22 cellular contexts compared by ENCODE assay signal in genomic region chr14:64951291-64951690, GRCh38. TPM values are rescaled to one million over a fixed set of nuclear protein-coding genes. Genes with fewer than 3 reads are reported as not detected.
DNase-seq lines count a peak whose midpoint lies in the region; ATAC-seq and TF ChIP-seq lines count a peak whose summit lies in the region.
"Had no signal": no experiment of that assay in that cellular context is flagged by ENCODE, and none has a peak within 500 bp of the region (broad histone marks: within the 10 kb centered on the region; RNA-seq: fewer than 3 reads in every experiment).

No MANE protein-coding gene starts in this region.

- H3K27me3 ChIP-seq in CD8-positive, alpha-beta T cell (ENCODE audit: insufficient read depth, low read length) = no peaks in the 10 kb centered on the region
- H3K27me3 ChIP-seq in right atrium auricular region (no peaks in the 10 kb centered on the region), gastrocnemius medialis (no peaks in the 10 kb centered on the region)

- no peak overlapping the region for H3K27ac ChIP-seq in CD8-positive, alpha-beta T cell (ENCODE audit: low read depth, low read length)
- H3K27ac ChIP-seq in right atrium auricular region (peak overlapping the region; percentile 89 to 91), gastrocnemius medialis (peak overlapping the region; percentile 90 to 97 (median 92))
- H3K27ac ChIP-seq: KMS-11, RWPE1 had no signal

- POLR2A ChIA-PET in CD8-positive, alpha-beta T cell (lab: Charles Lee) = interaction anchor here (0.6 to 0.7 kb wide), 2 partner anchors 20 to 26 kb away, joined by 3 to 4 read pairs; no protein-coding TSS in a partner anchor

- no peak for DNase-seq in CD8-positive, alpha-beta T cell
- no peak for DNase-seq in right atrium auricular region (ENCODE audit: low spot score)
- DNase-seq in gastrocnemius medialis = no peak
- DNase-seq in NCI-H510A treated with DMSO at 0.1 percent for 48 hours (lab: John Stamatoyannopoulos, UW) = no peak
- DNase-seq in activated T-helper 1 cell treated with anti-CD3 and anti-CD28 coated beads, Interleukin-12 subunit alpha, Interleukin-12 subunit beta, Interleukin-2, Interleukin-4 antibody, amounts not matched to agents 30 ng/mL and 10 ng/mL and 1 ng/mL, durations not matched to agents 14 hours and 24 hours and 36 hours (ENCODE audit: low spot score) = no peak
- no peak for DNase-seq in GM19240 (ENCODE audit: insufficient read length, low spot score)
- DNase-seq: ACHN, AML-193, Caco-2, EL, HFFc6, NCI-H1436, NCI-H2029, NCI-H2171 treated with DMSO at 0.1 percent for 48 hours, NCI-H774, PC-3 had no signal

- in situ Hi-C loops in gastrocnemius medialis (cut with MboI; ENCODE audit: low sequenced_read_pairs in 4 of 4) = no loop called here

- H3K4me1 Mint-ChIP-seq in CD8-positive, alpha-beta T cell (ENCODE audit: low read depth) = peaks cover 16% of the 10 kb centered on the region
- H3K4me1 Mint-ChIP-seq in activated T-helper 17 cell treated with anti-CD3 and anti-CD28 coated beads, Interleukin-2, amount 50 U/mL, for 72 hours = no peaks in the 10 kb centered on the region
- peaks cover 11% of the 10 kb centered on the region for H3K4me1 Mint-ChIP-seq in activated T-helper 1 cell treated with anti-CD3 and anti-CD28 coated beads, Interleukin-12 subunit alpha, Interleukin-12 subunit beta, Interleukin-2, Interleukin-4 antibody, amounts not matched to agents 30 ng/mL and 10 ng/mL and 1 ng/mL, durations not matched to agents 14 hours and 24 hours and 36 hours (ENCODE audit: low read depth)

- peaks cover 7% of the 10 kb centered on the region for H3K4me1 ChIP-seq in CD8-positive, alpha-beta T cell (ENCODE audit: insufficient read depth, low read length)
- peaks cover 0 to 23% of the 10 kb centered on the region in 2 donors for H3K4me1 ChIP-seq in right atrium auricular region
- peaks cover 44 to 56% of the 10 kb centered on the region in 2 donors for H3K4me1 ChIP-seq in gastrocnemius medialis
- H3K4me1 ChIP-seq: Caco-2 had no signal

- no peaks in the 10 kb centered on the region for H3K9me3 Mint-ChIP-seq in CD8-positive, alpha-beta T cell
- no peaks in the 10 kb centered on the region for H3K9me3 Mint-ChIP-seq in activated T-helper 17 cell treated with anti-CD3 and anti-CD28 coated beads, Interleukin-2, amount 50 U/mL, for 72 hours
- H3K9me3 Mint-ChIP-seq in activated T-helper 1 cell treated with anti-CD3 and anti-CD28 coated beads, Interleukin-12 subunit alpha, Interleukin-12 subunit beta, Interleukin-2, Interleukin-4 antibody, amounts not matched to agents 30 ng/mL and 10 ng/mL and 1 ng/mL, durations not matched to agents 14 hours and 24 hours and 36 hours = no peaks in the 10 kb centered on the region
- H3K9me3 Mint-ChIP-seq: HFFc6 had no signal

- no peaks in the 10 kb centered on the region for H3K36me3 ChIP-seq in CD8-positive, alpha-beta T cell (ENCODE audit: insufficient read depth, low read length)
- peaks cover 14% of the 10 kb centered on the region for H3K36me3 ChIP-seq in right atrium auricular region
- H3K36me3 ChIP-seq in gastrocnemius medialis = peaks cover 0 to 8% of the 10 kb centered on the region in 2 donors

- H3K9me3 ChIP-seq in CD8-positive, alpha-beta T cell (ENCODE audit: low read length) = no peaks in the 10 kb centered on the region
- H3K9me3 ChIP-seq in right atrium auricular region (no peaks in the 10 kb centered on the region), gastrocnemius medialis (no peaks in the 10 kb centered on the region)
- H3K9me3 ChIP-seq: Caco-2 had no signal

- peaks cover 61% of the 10 kb centered on the region for H3K36me3 Mint-ChIP-seq in CD8-positive, alpha-beta T cell
- H3K36me3 Mint-ChIP-seq in activated T-helper 17 cell treated with anti-CD3 and anti-CD28 coated beads, Interleukin-2, amount 50 U/mL, for 72 hours (ENCODE audit: low read depth) = peaks cover 16% of the 10 kb centered on the region
- H3K36me3 Mint-ChIP-seq in activated T-helper 1 cell treated with anti-CD3 and anti-CD28 coated beads, Interleukin-12 subunit alpha, Interleukin-12 subunit beta, Interleukin-2, Interleukin-4 antibody, amounts not matched to agents 30 ng/mL and 10 ng/mL and 1 ng/mL, durations not matched to agents 14 hours and 24 hours and 36 hours (ENCODE audit: low read depth) = peaks cover 7% of the 10 kb centered on the region

- TF ChIP-seq CTCF in CD8-positive, alpha-beta T cell (IDR thresholded peaks at IDR 0.05) = no peak
- no peak for TF ChIP-seq CTCF in right atrium auricular region (IDR thresholded peaks at IDR 0.05)
- TF ChIP-seq CTCF in gastrocnemius medialis (IDR thresholded peaks at IDR 0.05 in 4 of 5, conservative IDR thresholded peaks at IDR 0.05 in 1 of 5) = no peak

- H3K27me3 Mint-ChIP-seq in CD8-positive, alpha-beta T cell (ENCODE audit: low read depth) = no peaks in the 10 kb centered on the region
- no peaks in the 10 kb centered on the region for H3K27me3 Mint-ChIP-seq in activated T-helper 17 cell treated with anti-CD3 and anti-CD28 coated beads, Interleukin-2, amount 50 U/mL, for 72 hours
- H3K27me3 Mint-ChIP-seq in activated T-helper 1 cell treated with anti-CD3 and anti-CD28 coated beads, Interleukin-12 subunit alpha, Interleukin-12 subunit beta, Interleukin-2, Interleukin-4 antibody, amounts not matched to agents 30 ng/mL and 10 ng/mL and 1 ng/mL, durations not matched to agents 14 hours and 24 hours and 36 hours (ENCODE audit: insufficient read depth) = no peaks in the 10 kb centered on the region

- H3K4me3 Mint-ChIP-seq in CD8-positive, alpha-beta T cell = no peak overlapping the region
- no peak overlapping the region for H3K4me3 Mint-ChIP-seq in activated T-helper 17 cell treated with anti-CD3 and anti-CD28 coated beads, Interleukin-2, amount 50 U/mL, for 72 hours
- no peak overlapping the region for H3K4me3 Mint-ChIP-seq in activated T-helper 1 cell treated with anti-CD3 and anti-CD28 coated beads, Interleukin-12 subunit alpha, Interleukin-12 subunit beta, Interleukin-2, Interleukin-4 antibody, amounts not matched to agents 30 ng/mL and 10 ng/mL and 1 ng/mL, durations not matched to agents 14 hours and 24 hours and 36 hours
- H3K4me3 Mint-ChIP-seq: HFFc6 had no signal

- peak overlapping the region; percentile 32 for H3K27ac Mint-ChIP-seq in CD8-positive, alpha-beta T cell
- H3K27ac Mint-ChIP-seq in activated T-helper 17 cell treated with anti-CD3 and anti-CD28 coated beads, Interleukin-2, amount 50 U/mL, for 72 hours = peak overlapping the region; percentile 15
- H3K27ac Mint-ChIP-seq in activated T-helper 1 cell treated with anti-CD3 and anti-CD28 coated beads, Interleukin-12 subunit alpha, Interleukin-12 subunit beta, Interleukin-2, Interleukin-4 antibody, amounts not matched to agents 30 ng/mL and 10 ng/mL and 1 ng/mL, durations not matched to agents 14 hours and 24 hours and 36 hours = no peak overlapping the region
- H3K27ac Mint-ChIP-seq: HFFc6 had no signal

- TF ChIP-seq POLR2A in gastrocnemius medialis (IDR thresholded peaks at IDR 0.05) = no peak

- intact Hi-C loops in CD8-positive, alpha-beta T cell (cut with DNase I, micrococcal nuclease) = no loop called here
- intact Hi-C loops in gastrocnemius medialis (cut with DNase I; ENCODE audit: low total_unique reads) = no loop called here
- intact Hi-C loops in activated T-helper 1 cell treated with anti-CD3 and anti-CD28 coated beads, Interleukin-12 subunit alpha, Interleukin-12 subunit beta, Interleukin-2, Interleukin-4 antibody, amounts not matched to agents 30 ng/mL and 10 ng/mL and 1 ng/mL, durations not matched to agents 14 hours and 24 hours and 36 hours (cut with micrococcal nuclease) = no loop called here

- ATAC-seq in CD8-positive, alpha-beta T cell = no peak
- ATAC-seq in activated T-helper 17 cell treated with anti-CD3 and anti-CD28 coated beads, Interleukin-2, amount 50 U/mL, for 72 hours (replicated peaks) = no peak
- ATAC-seq in gastrocnemius medialis = no peak
- ATAC-seq: PC-3 had no signal

- CTCF ChIA-PET in CD8-positive, alpha-beta T cell (lab: Charles Lee) = interaction anchor here (1.5 kb wide), 1 partner anchor 36 kb away, joined by 4 read pairs; the partner anchor contains the start of gene FNTB

- no peak overlapping the region for H3K4me3 ChIP-seq in CD8-positive, alpha-beta T cell (ENCODE audit: low read depth, low read length)
- H3K4me3 ChIP-seq in right atrium auricular region (no peak overlapping the region), gastrocnemius medialis (peak overlapping the region in 1 of 4 donors; percentile 19)

RNA-seq across cellular contexts. Expression of gene GPX2, which starts 8.7 kb away (rescaled TPM):
- total RNA-seq in CD8-positive, alpha-beta T cell = not detected
- not detected for total RNA-seq in activated T-helper 17 cell treated with anti-CD3 and anti-CD28 coated beads, Interleukin-2, amount 50 U/mL, for 72 hours
- not detected for total RNA-seq in right atrium auricular region
- total RNA-seq in gastrocnemius medialis = 1 to 10 TPM in 1 of 4 donors, under 1 TPM in 2, not detected in 1; 0.49 to 1.4 (median 0.61) TPM
- not detected in 2 replicates for total RNA-seq in activated T-helper 1 cell treated with anti-CD3 and anti-CD28 coated beads, Interleukin-12 subunit alpha, Interleukin-12 subunit beta, Interleukin-2, Interleukin-4 antibody, amounts not matched to agents 30 ng/mL and 10 ng/mL and 1 ng/mL, durations not matched to agents 14 hours and 24 hours and 36 hours
- total RNA-seq: H4, HFFc6, M059J, NCI-H460 had no signal

RNA-seq across cellular contexts. Expression of gene RAB15, which starts 20.8 kb away (rescaled TPM):
- 1 to 10 TPM; 2.9 to 3.6 TPM for total RNA-seq in CD8-positive, alpha-beta T cell
- 1 to 10 TPM; 4.3 to 7.2 TPM for total RNA-seq in activated T-helper 17 cell treated with anti-CD3 and anti-CD28 coated beads, Interleukin-2, amount 50 U/mL, for 72 hours
- total RNA-seq in right atrium auricular region (10 to 100 TPM in 1 of 2 donors, 1 to 10 TPM in 1; 9.8 to 69.0 TPM), gastrocnemius medialis (1 to 10 TPM in 2 of 4 donors, under 1 TPM in 2; 0.51 to 7.3 (median 2.0) TPM)
- total RNA-seq in activated T-helper 1 cell treated with anti-CD3 and anti-CD28 coated beads, Interleukin-12 subunit alpha, Interleukin-12 subunit beta, Interleukin-2, Interleukin-4 antibody, amounts not matched to agents 30 ng/mL and 10 ng/mL and 1 ng/mL, durations not matched to agents 14 hours and 24 hours and 36 hours = 5.7 and 6.0 TPM in 2 replicates

RNA-seq across cellular contexts. Expression of gene FNTB, which starts 35.4 kb away (rescaled TPM):
- total RNA-seq in CD8-positive, alpha-beta T cell = 1 to 10 TPM; 6.3 to 7.7 TPM
- total RNA-seq in activated T-helper 17 cell treated with anti-CD3 and anti-CD28 coated beads, Interleukin-2, amount 50 U/mL, for 72 hours = 10 to 100 TPM; 24.7 to 47.1 TPM
- 10 to 100 TPM; 11.2 to 14.2 TPM for total RNA-seq in right atrium auricular region
- total RNA-seq in gastrocnemius medialis = 10 to 100 TPM in 3 of 4 donors, 1 to 10 TPM in 1; 6.1 to 40.6 (median 18.0) TPM
- 14.3 and 17.8 TPM in 2 replicates for total RNA-seq in activated T-helper 1 cell treated with anti-CD3 and anti-CD28 coated beads, Interleukin-12 subunit alpha, Interleukin-12 subunit beta, Interleukin-2, Interleukin-4 antibody, amounts not matched to agents 30 ng/mL and 10 ng/mL and 1 ng/mL, durations not matched to agents 14 hours and 24 hours and 36 hours

RNA-seq across cellular contexts. Expression of gene CHURC1, which starts 37.0 kb away (rescaled TPM):
- total RNA-seq in CD8-positive, alpha-beta T cell = 10 to 100 TPM; 43.9 to 46.7 TPM
- 10 to 100 TPM; 53.8 to 56.0 TPM for total RNA-seq in activated T-helper 17 cell treated with anti-CD3 and anti-CD28 coated beads, Interleukin-2, amount 50 U/mL, for 72 hours
- 100 to 1,000 TPM in 1 of 2 donors, 10 to 100 TPM in 1; 70.9 to 102 TPM for total RNA-seq in right atrium auricular region
- 100 to 1,000 TPM in 1 of 4 donors, 10 to 100 TPM in 3; 47.9 to 108 (median 79.6) TPM for total RNA-seq in gastrocnemius medialis
- 50.7 and 51.3 TPM in 2 replicates for total RNA-seq in activated T-helper 1 cell treated with anti-CD3 and anti-CD28 coated beads, Interleukin-12 subunit alpha, Interleukin-12 subunit beta, Interleukin-2, Interleukin-4 antibody, amounts not matched to agents 30 ng/mL and 10 ng/mL and 1 ng/mL, durations not matched to agents 14 hours and 24 hours and 36 hours
